Comparison of ENCODE assay signal across 10 cellular contexts in the genomic region with DNA sequence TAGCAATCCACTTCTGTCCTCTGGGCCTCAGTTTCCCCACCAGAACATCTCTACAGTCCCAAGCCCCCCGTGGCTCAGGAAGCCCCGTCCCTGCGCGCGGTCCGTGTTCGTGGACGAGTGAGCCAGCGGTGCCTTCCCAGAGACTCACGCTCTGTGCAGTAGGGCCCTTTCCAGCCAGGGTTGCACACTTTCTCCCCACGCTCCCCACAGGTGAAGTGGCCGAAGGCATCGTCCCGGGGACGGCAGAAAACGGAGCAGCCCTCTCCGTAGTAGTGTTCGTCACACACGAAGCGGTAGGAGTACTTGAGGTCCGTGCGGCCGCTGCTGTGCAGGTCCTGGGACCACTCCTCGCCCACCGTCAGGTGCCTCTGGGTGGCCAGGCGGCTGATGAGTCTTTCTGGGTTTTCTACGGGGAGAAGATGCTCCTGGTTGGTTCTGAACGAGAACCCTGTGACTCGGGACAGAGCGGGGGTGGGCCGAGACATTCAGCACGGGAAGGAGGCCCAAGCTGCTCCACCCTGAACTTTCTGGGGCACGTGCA. TPM values are rescaled to one million over a fixed set of nuclear protein-coding genes. Genes with fewer than 3 reads are reported as not detected.
DNase-seq lines count a peak whose midpoint lies in the region; ATAC-seq and TF ChIP-seq lines count a peak whose summit lies in the region.
"Had no signal": no experiment of that assay in that cellular context is flagged by ENCODE, and none has a peak within 500 bp of the region (broad histone marks: within the 10 kb centered on the region; RNA-seq: fewer than 3 reads in every experiment).

No MANE protein-coding gene starts in this region.

- in situ Hi-C loops in transverse colon (cut with MboI; ENCODE audit: low pct_ligation_motif_present in 1 of 4, low pct_unique_long_range_greater_than_20kb in 1 of 4, low sequenced_read_pairs in 3 of 4), result no loop called here

- peaks cover 6% of the 10 kb centered on the region for H3K27me3 Mint-ChIP-seq in activated naive CD4-positive, alpha-beta T cell treated with anti-CD3 and anti-CD28 coated beads, Interleukin-2, amount 50 U/mL, for 24 hours

- no peak for TF ChIP-seq EP300 in transverse colon (IDR thresholded peaks at IDR 0.05; ENCODE audit: low read depth)

- H3K4me3 Mint-ChIP-seq in activated naive CD4-positive, alpha-beta T cell treated with anti-CD3 and anti-CD28 coated beads, Interleukin-2, amount 50 U/mL, for 24 hours, result peak overlapping the region; percentile 82

- peak overlapping the region; percentile 43 to 76 for H3K4me3 ChIP-seq in mucosa of rectum (ENCODE audit: low read length in 2 of 2)
- peak overlapping the region in 2 of 4 donors; percentile 69 to 72 for H3K4me3 ChIP-seq in transverse colon

- no peak for TF ChIP-seq CTCF in transverse colon (IDR thresholded peaks at IDR 0.05)
- TF ChIP-seq CTCF in GM10266 (IDR thresholded peaks at IDR 0.05; ENCODE audit: control insufficient read depth, insufficient read depth, low read depth, missing control alignments), result no peak

- H3K27ac ChIP-seq in caudate nucleus (ENCODE audit: low read depth, low read length), result peak overlapping the region; percentile 83
- peak overlapping the region; percentile 9 to 32 for H3K27ac ChIP-seq in mucosa of rectum (ENCODE audit: low read depth in 2 of 2, low read length in 2 of 2)
- peak overlapping the region; percentile 74 to 86 (median 85) for H3K27ac ChIP-seq in transverse colon
- H3K27ac ChIP-seq: BLaER1 had no signal

- ATAC-seq in HG03378 (IDR thresholded peaks at IDR 0.05; ENCODE audit: unreplicated experiment), result no peak

- peaks cover 2% of the 10 kb centered on the region for H3K36me3 Mint-ChIP-seq in activated naive CD4-positive, alpha-beta T cell treated with anti-CD3 and anti-CD28 coated beads, Interleukin-2, amount 50 U/mL, for 24 hours

- peaks cover 22 to 32% of the 10 kb centered on the region in 2 donors for H3K27me3 ChIP-seq in mucosa of rectum (ENCODE audit: control insufficient read depth in 2 of 2, insufficient read depth in 2 of 2, low read length in 2 of 2)
- H3K27me3 ChIP-seq in transverse colon, result peaks cover 58% of the 10 kb centered on the region

- peak overlapping the region; percentile 34 to 47 for H3K9ac ChIP-seq in mucosa of rectum (ENCODE audit: low read depth in 1 of 2, low read length in 2 of 2)
- H3K9ac ChIP-seq: BLaER1 had no signal

- no peak for DNase-seq in activated naive CD4-positive, alpha-beta T cell treated with Interleukin-2 at 50 U/mL for 16 hours
- no peak for DNase-seq in caudate nucleus (lab: John Stamatoyannopoulos, UW)
- no peak for DNase-seq in transverse colon
- DNase-seq in GF-D8 (lab: John Stamatoyannopoulos, UW), result no peak
- DNase-seq in GM10266 (ENCODE audit: extremely low spot score), result no peak
- DNase-seq: activated gamma-delta T cell treated with Interleukin-2 at 50 U/mL for 16 hours had no signal

- H3K36me3 ChIP-seq in mucosa of rectum (ENCODE audit: control insufficient read depth in 2 of 2, insufficient read depth in 2 of 2, low read length in 2 of 2) (peaks cover 9 to 12% of the 10 kb centered on the region in 2 donors), transverse colon (no peaks in the 10 kb centered on the region)
- H3K36me3 ChIP-seq: BLaER1 had no signal

- intact Hi-C loops in transverse colon (cut with DNase I; ENCODE audit: low total_unique reads), result no loop called here

- no peak for TF ChIP-seq POLR2A in transverse colon (IDR thresholded peaks at IDR 0.05)

- 80% methylated on average over 31 of the region's 33 CpGs; no CpG with 5 or more reads in 1 of the 2 donors for WGBS in transverse colon (ENCODE audit: low coverage in 1 of 2), 2 donors

- H3K9me3 Mint-ChIP-seq in activated naive CD4-positive, alpha-beta T cell treated with anti-CD3 and anti-CD28 coated beads, Interleukin-2, amount 50 U/mL, for 24 hours, result no peaks in the 10 kb centered on the region

- H3K4me1 ChIP-seq in mucosa of rectum (ENCODE audit: control insufficient read depth in 2 of 2, insufficient read depth in 2 of 2, low read length in 2 of 2) (peaks cover 23 to 31% of the 10 kb centered on the region in 2 donors), transverse colon (peaks cover 9 to 55% (median 45%) of the 10 kb centered on the region in 4 donors)

- H3K9me3 ChIP-seq in mucosa of rectum (ENCODE audit: control insufficient read depth in 2 of 2, low read length in 2 of 2) (no peaks in the 10 kb centered on the region), transverse colon (no peaks in the 10 kb centered on the region)
- H3K9me3 ChIP-seq: BLaER1 had no signal

- no peak overlapping the region for H3K27ac Mint-ChIP-seq in activated naive CD4-positive, alpha-beta T cell treated with anti-CD3 and anti-CD28 coated beads, Interleukin-2, amount 50 U/mL, for 24 hours

- H3K4me1 Mint-ChIP-seq in activated naive CD4-positive, alpha-beta T cell treated with anti-CD3 and anti-CD28 coated beads, Interleukin-2, amount 50 U/mL, for 24 hours, result peaks cover 32% of the 10 kb centered on the region

RNA-seq across cellular contexts. Expression of a gene that starts 2.7 kb away (rescaled TPM):
- total RNA-seq in transverse colon, result 10 to 100 TPM; 15.0 to 46.2 (median 25.9) TPM

RNA-seq across cellular contexts. Expression of a gene that starts 18.4 kb away (rescaled TPM):
- total RNA-seq in transverse colon, result 10 to 100 TPM; 24.7 to 35.9 (median 26.7) TPM

Comparison
In these comparisons a context has a peak if more than half of its experiments do, and no peak if none do; other contexts are left out.
1. H3K27ac ChIP-seq: peak in every context shown above with its lines; median percentile 85 in transverse colon; 83 in caudate nucleus; 20 in mucosa of rectum.